ENCODE assay signal across 10 cellular contexts in genomic region chr16:5502467-5502869, GRCh38.
DNase-seq lines count a peak whose midpoint lies in the region; ATAC-seq and TF ChIP-seq lines count a peak whose summit lies in the region.
"Had no signal": no experiment of that assay in that cellular context is flagged by ENCODE, and none has a peak within 500 bp of the region (broad histone marks: within the 10 kb centered on the region; RNA-seq: fewer than 3 reads in every experiment).

No MANE protein-coding gene starts in this region.

- TF ChIP-seq POLR2A in right lobe of liver (IDR thresholded peaks at IDR 0.05) = no peak

- POLR2A ChIA-PET in naive thymus-derived CD4-positive, alpha-beta T cell (lab: Charles Lee) = no interaction called here

- H3K4me1 Mint-ChIP-seq in naive thymus-derived CD4-positive, alpha-beta T cell = no peaks in the 10 kb centered on the region

- intact Hi-C loops in right lobe of liver (cut with DNase I) = no loop called here
- intact Hi-C loops in naive thymus-derived CD4-positive, alpha-beta T cell (cut with micrococcal nuclease) = no loop called here

- DNase-seq in DMS79 (lab: John Stamatoyannopoulos, UW) (peak; percentile 35), UCSD-AML1 (lab: John Stamatoyannopoulos, UW; ENCODE audit: unreplicated experiment) (peak; percentile 12), right lobe of liver (no peak), AG20443 (ENCODE audit: low spot score) (no peak)
- DNase-seq in naive thymus-derived CD4-positive, alpha-beta T cell = no peak
- DNase-seq: activated T-cell treated with anti-CD3 and anti-CD28 coated beads for 4 hours, NCI-H446 treated with DMSO at 0.1 percent for 48 hours had no signal

- ATAC-seq in right lobe of liver (no peak), HG03565 (IDR thresholded peaks at IDR 0.05; ENCODE audit: unreplicated experiment) (no peak), GM19467 (IDR thresholded peaks at IDR 0.05; ENCODE audit: unreplicated experiment) (no peak)
- ATAC-seq in naive thymus-derived CD4-positive, alpha-beta T cell = no peak

- TF ChIP-seq RAD21 in Ishikawa (IDR thresholded peaks at IDR 0.05; ENCODE audit: low read depth) = peak; percentile 60

- no peak overlapping the region for H3K27ac Mint-ChIP-seq in naive thymus-derived CD4-positive, alpha-beta T cell

- no peak for TF ChIP-seq EP300 in Ishikawa (IDR thresholded peaks at IDR 0.05; ENCODE audit: borderline replicate concordance)

- peaks cover 0 to 47% (median 14%) of the 10 kb centered on the region in 5 donors for H3K27me3 Mint-ChIP-seq in naive thymus-derived CD4-positive, alpha-beta T cell

- no peaks in the 10 kb centered on the region for H3K9me3 ChIP-seq in right lobe of liver
- no peaks in the 10 kb centered on the region for H3K9me3 ChIP-seq in naive thymus-derived CD4-positive, alpha-beta T cell (ENCODE audit: control insufficient read depth in 2 of 3, low read length in 3 of 3)

- H3K4me3 ChIP-seq in right lobe of liver = no peak overlapping the region
- H3K4me3 ChIP-seq in naive thymus-derived CD4-positive, alpha-beta T cell (ENCODE audit: low read length) = no peak overlapping the region

- no peak overlapping the region for H3K4me3 Mint-ChIP-seq in naive thymus-derived CD4-positive, alpha-beta T cell

- no peaks in the 10 kb centered on the region for H3K27me3 ChIP-seq in right lobe of liver
- H3K27me3 ChIP-seq in naive thymus-derived CD4-positive, alpha-beta T cell (ENCODE audit: control insufficient read depth in 2 of 2, insufficient read depth in 2 of 2, low read length in 2 of 2) = no peaks in the 10 kb centered on the region

- H3K9me3 Mint-ChIP-seq in naive thymus-derived CD4-positive, alpha-beta T cell = peaks cover 0 to 5% (median 2%) of the 10 kb centered on the region in 11 donors

- no peaks in the 10 kb centered on the region for H3K4me1 ChIP-seq in right lobe of liver
- no peaks in the 10 kb centered on the region for H3K4me1 ChIP-seq in naive thymus-derived CD4-positive, alpha-beta T cell (ENCODE audit: control insufficient read depth in 2 of 2, insufficient read depth in 2 of 2, low read length in 2 of 2)

- CTCF ChIA-PET in naive thymus-derived CD4-positive, alpha-beta T cell (lab: Charles Lee) = no interaction called here

- H3K36me3 Mint-ChIP-seq in naive thymus-derived CD4-positive, alpha-beta T cell = no peaks in the 10 kb centered on the region

- 24% methylated on average over 6 of the region's 7 CpGs for WGBS in right lobe of liver (ENCODE audit: insufficient coverage, low coverage, low lambda C conversion rate, missing lambda C conversion rate)

- TF ChIP-seq CTCF in right lobe of liver (IDR thresholded peaks at IDR 0.05) = peak in 3 of 4 donors; percentile 18 to 31 (median 18)

- no peak overlapping the region for H3K27ac ChIP-seq in right lobe of liver
- no peak overlapping the region for H3K27ac ChIP-seq in naive thymus-derived CD4-positive, alpha-beta T cell (ENCODE audit: low read depth, low read length)

- no peaks in the 10 kb centered on the region for H3K36me3 ChIP-seq in right lobe of liver
- no peaks in the 10 kb centered on the region for H3K36me3 ChIP-seq in naive thymus-derived CD4-positive, alpha-beta T cell (ENCODE audit: control insufficient read depth in 2 of 3, insufficient read depth in 3 of 3, low read length in 3 of 3)

TF ChIP-seq in Ishikawa, 13 proteins besides CTCF, POLR2A, EP300 and RAD21:
- TF ChIP-seq EGR1 (IDR thresholded peaks at IDR 0.05) (no peak), CREB1 (IDR thresholded peaks at IDR 0.05; ENCODE audit: low read depth) (no peak), TCF12 (IDR thresholded peaks at IDR 0.05; ENCODE audit: low read depth) (no peak), TEAD4 (IDR thresholded peaks at IDR 0.05) (no peak), MAX (IDR thresholded peaks at IDR 0.05) (no peak), CEBPB (IDR thresholded peaks at IDR 0.05) (no peak), YY1 (IDR thresholded peaks at IDR 0.05; ENCODE audit: low read depth) (no peak), ZBTB7A (IDR thresholded peaks at IDR 0.05; ENCODE audit: low read depth) (no peak), FOXM1 (IDR thresholded peaks at IDR 0.05; ENCODE audit: borderline replicate concordance, low read depth) (no peak), TAF1 (IDR thresholded peaks at IDR 0.05; ENCODE audit: low read depth) (no peak)

Comparison
In these comparisons a context has a peak if more than half of its experiments do, and no peak if none do; other contexts are left out.
1. DNase-seq: peak in DMS79 (single experiment) and UCSD-AML1 (single experiment); none in right lobe of liver (0 of 3), naive thymus-derived CD4-positive, alpha-beta T cell (0 of 9) and AG20443 (single experiment).